ENCODE assay signal across 24 cellular contexts in the genomic region with DNA sequence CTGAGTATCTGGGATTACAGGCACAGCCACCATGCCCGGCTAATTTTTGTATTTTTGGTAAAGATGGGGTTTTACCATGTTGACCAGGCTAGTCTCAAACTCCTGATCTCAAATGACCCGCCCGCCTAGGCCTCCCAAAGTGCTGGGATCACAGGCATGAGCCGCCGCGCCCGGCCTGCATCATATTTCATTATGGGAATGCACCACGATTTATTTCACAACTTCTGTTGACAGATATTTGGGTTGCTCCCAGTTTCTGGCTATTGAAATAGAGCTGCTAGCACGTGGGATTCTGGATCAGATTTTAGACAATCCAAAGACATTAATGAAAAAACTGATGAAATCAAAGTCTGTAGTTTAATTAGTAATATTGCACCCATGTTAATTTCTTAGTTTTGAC. TPM values are rescaled to one million over a fixed set of nuclear protein-coding genes. Genes with fewer than 3 reads are reported as not detected.
DNase-seq lines count a peak whose midpoint lies in the region; ATAC-seq and TF ChIP-seq lines count a peak whose summit lies in the region.
"Had no signal": no experiment of that assay in that cellular context is flagged by ENCODE, and none has a peak within 500 bp of the region (broad histone marks: within the 10 kb centered on the region; RNA-seq: fewer than 3 reads in every experiment).

No MANE protein-coding gene starts in this region.

- TF ChIP-seq CTCF in AG10803 (conservative IDR thresholded peaks at IDR 0.05; ENCODE audit: low read length), result no peak
- TF ChIP-seq CTCF in RWPE1 (conservative IDR thresholded peaks at IDR 0.05; ENCODE audit: low read depth), result no peak
- no peak for TF ChIP-seq CTCF in fibroblast of the aortic adventitia (IDR thresholded peaks at IDR 0.05; ENCODE audit: insufficient read depth, low read length)
- TF ChIP-seq CTCF in liver (IDR thresholded peaks at IDR 0.05; ENCODE audit: low read depth, low read length, missing input control), result no peak
- TF ChIP-seq CTCF in natural killer cell (IDR thresholded peaks at IDR 0.05), result no peak
- TF ChIP-seq CTCF in GM13976 (IDR thresholded peaks at IDR 0.05; ENCODE audit: borderline replicate concordance, control extremely low read depth, extremely low read depth, insufficient read depth, missing control alignments), result no peak

- 39% methylated on average over 9 of the region's 9 CpGs for WGBS in liver

- ATAC-seq in GM18909 (IDR thresholded peaks at IDR 0.05; ENCODE audit: poor library complexity, unreplicated experiment) (no peak), natural killer cell (no peak)
- ATAC-seq: activated CD4-positive, CD25-positive, alpha-beta regulatory T cell treated with anti-CD3 and anti-CD28 coated beads, Interleukin-2, amount 50 U/mL, for 24 hours; activated naive CD8-positive, alpha-beta T cell treated with anti-CD3 and anti-CD28 coated beads, Interleukin-2, amount 50 U/mL, for 24 hours; activated T-helper 17 cell treated with anti-CD3 and anti-CD28 coated beads, Interleukin-2, amount 50 U/mL, for 72 hours; effector memory CD8-positive, alpha-beta T cell had no signal

- TF ChIP-seq RAD21 in liver (IDR thresholded peaks at IDR 0.05), result peak in 1 of 2 donors; percentile 37

- intact Hi-C loops in natural killer cell (cut with micrococcal nuclease), result no loop called here

- H3K36me3 ChIP-seq in liver (ENCODE audit: control insufficient read depth in 4 of 4, insufficient read depth in 3 of 4, low read depth in 1 of 4, low read length in 3 of 4), result no peaks in the 10 kb centered on the region
- H3K36me3 ChIP-seq: upper lobe of left lung had no signal

- H3K27me3 Mint-ChIP-seq in natural killer cell (ENCODE audit: low read depth in 2 of 2), result peaks cover 14 to 23% of the 10 kb centered on the region in 2 donors

- no peaks in the 10 kb centered on the region for H3K9me3 Mint-ChIP-seq in natural killer cell
- H3K9me3 Mint-ChIP-seq: activated naive CD8-positive, alpha-beta T cell treated with anti-CD3 and anti-CD28 coated beads, Interleukin-2, amount 50 U/mL, for 24 hours; activated T-helper 17 cell treated with anti-CD3 and anti-CD28 coated beads, Interleukin-2, amount 50 U/mL, for 72 hours; CD4-positive, CD25-positive, alpha-beta regulatory T cell; effector memory CD8-positive, alpha-beta T cell; nephron progenitor cell had no signal

- no peaks in the 10 kb centered on the region for H3K9me3 ChIP-seq in liver (ENCODE audit: control insufficient read depth in 4 of 4, low read length in 3 of 4)
- H3K9me3 ChIP-seq: upper lobe of left lung had no signal

- POLR2A ChIA-PET in RWPE1 (lab: Yijun Ruan, JAX; ENCODE audit: low non-redundant PET), result no interaction called here

- H3K27ac ChIP-seq in RWPE1 (peak overlapping the region; percentile 70), liver (ENCODE audit: low read depth in 1 of 2, low read length in 2 of 2) (no peak overlapping the region)
- H3K27ac ChIP-seq: upper lobe of left lung had no signal

- in situ Hi-C loops in GM13976 (cut with MboI; ENCODE audit: low sequenced_read_pairs, unreplicated experiment), result no loop called here

- H3K4me1 ChIP-seq in liver (ENCODE audit: control insufficient read depth in 4 of 4, insufficient read depth in 4 of 4, low read length in 3 of 4), result peaks cover 2 to 34% (median 25%) of the 10 kb centered on the region in 4 donors

- H3K27ac Mint-ChIP-seq in natural killer cell, result no peak overlapping the region
- H3K27ac Mint-ChIP-seq: activated naive CD8-positive, alpha-beta T cell treated with anti-CD3 and anti-CD28 coated beads, Interleukin-2, amount 50 U/mL, for 24 hours; activated T-helper 17 cell treated with anti-CD3 and anti-CD28 coated beads, Interleukin-2, amount 50 U/mL, for 72 hours; CD4-positive, CD25-positive, alpha-beta regulatory T cell; effector memory CD8-positive, alpha-beta T cell; nephron progenitor cell had no signal

- H3K4me3 ChIP-seq in AG10803 (ENCODE audit: low read length) (no peak overlapping the region), fibroblast of the aortic adventitia (ENCODE audit: low read depth, low read length) (no peak overlapping the region), liver (ENCODE audit: low read depth in 1 of 3, low read length in 3 of 3) (no peak overlapping the region)
- H3K4me3 ChIP-seq: upper lobe of left lung had no signal

- DNase-seq in AG10803 (ENCODE audit: low read depth) (peak; percentile 57), RWPE1 (ENCODE audit: low spot score) (peak; percentile 58), fibroblast of the aortic adventitia (ENCODE audit: low read depth) (peak; percentile 80), superior temporal gyrus (ENCODE audit: extremely low spot score) (no peak), natural killer cell (no peak), GM13976 (ENCODE audit: low spot score) (no peak)
- DNase-seq: activated naive CD8-positive, alpha-beta T cell treated with anti-CD3 and anti-CD28 coated beads, Interleukin-2, amount 50 U/mL, for 24 hours; CD4-positive, CD25-positive, alpha-beta regulatory T cell; cerebellar nuclear complex; DMS79; effector memory CD8-positive, alpha-beta T cell; IMR-90; MV-4-11; NCI-H2081; NCI-H524 treated with DMSO at 0.1 percent for 48 hours; nephron progenitor cell; stimulated activated CD4-positive, alpha-beta T cell treated with anti-CD3 and anti-CD28 coated beads, Interleukin-15, amount 100 ng/mL, for 24 hours; stimulated activated naive CD4-positive, alpha-beta T cell treated with Interleukin-2 at 50 U/mL for 16 hours; T1000 had no signal

- H3K4me1 Mint-ChIP-seq in natural killer cell, result no peaks in the 10 kb centered on the region

- H3K27me3 ChIP-seq in liver (ENCODE audit: control insufficient read depth in 4 of 4, insufficient read depth in 4 of 4, low read length in 3 of 4), result no peaks in the 10 kb centered on the region
- H3K27me3 ChIP-seq: upper lobe of left lung had no signal

- H3K4me3 Mint-ChIP-seq in natural killer cell, result no peak overlapping the region
- H3K4me3 Mint-ChIP-seq: activated naive CD8-positive, alpha-beta T cell treated with anti-CD3 and anti-CD28 coated beads, Interleukin-2, amount 50 U/mL, for 24 hours; activated T-helper 17 cell treated with anti-CD3 and anti-CD28 coated beads, Interleukin-2, amount 50 U/mL, for 72 hours; CD4-positive, CD25-positive, alpha-beta regulatory T cell; effector memory CD8-positive, alpha-beta T cell; nephron progenitor cell had no signal

- CTCF ChIA-PET in RWPE1 (lab: Yijun Ruan, JAX), result no interaction called here

- no peak overlapping the region for H3K9ac ChIP-seq in liver (ENCODE audit: low read depth in 1 of 2, low read length in 2 of 2)

- H3K36me3 Mint-ChIP-seq in natural killer cell, result no peaks in the 10 kb centered on the region
- H3K36me3 Mint-ChIP-seq: CD4-positive, CD25-positive, alpha-beta regulatory T cell had no signal

TF ChIP-seq in liver, 16 proteins besides CTCF, POLR2A, EP300 and RAD21 (continues in another document):
- TF ChIP-seq RXRA (IDR thresholded peaks at IDR 0.05) (peak; percentile 48 to 58), NR2F2 (IDR thresholded peaks at IDR 0.05) (no peak), YY1 (IDR thresholded peaks at IDR 0.05) (no peak), JUND (IDR thresholded peaks at IDR 0.05) (peak in 1 of 2 donors; percentile 18), HNF4G (IDR thresholded peaks at IDR 0.05) (no peak), FOXA2 (IDR thresholded peaks at IDR 0.05) (peak; percentile 25), SP1 (IDR thresholded peaks at IDR 0.05) (no peak), TAF1 (conservative IDR thresholded peaks at IDR 0.05) (no peak), FOXA1 (IDR thresholded peaks at IDR 0.05) (peak; percentile 27), HNF4A (conservative IDR thresholded peaks at IDR 0.05) (peak; percentile 13 to 42)
- TF ChIP-seq, protein P1, sequence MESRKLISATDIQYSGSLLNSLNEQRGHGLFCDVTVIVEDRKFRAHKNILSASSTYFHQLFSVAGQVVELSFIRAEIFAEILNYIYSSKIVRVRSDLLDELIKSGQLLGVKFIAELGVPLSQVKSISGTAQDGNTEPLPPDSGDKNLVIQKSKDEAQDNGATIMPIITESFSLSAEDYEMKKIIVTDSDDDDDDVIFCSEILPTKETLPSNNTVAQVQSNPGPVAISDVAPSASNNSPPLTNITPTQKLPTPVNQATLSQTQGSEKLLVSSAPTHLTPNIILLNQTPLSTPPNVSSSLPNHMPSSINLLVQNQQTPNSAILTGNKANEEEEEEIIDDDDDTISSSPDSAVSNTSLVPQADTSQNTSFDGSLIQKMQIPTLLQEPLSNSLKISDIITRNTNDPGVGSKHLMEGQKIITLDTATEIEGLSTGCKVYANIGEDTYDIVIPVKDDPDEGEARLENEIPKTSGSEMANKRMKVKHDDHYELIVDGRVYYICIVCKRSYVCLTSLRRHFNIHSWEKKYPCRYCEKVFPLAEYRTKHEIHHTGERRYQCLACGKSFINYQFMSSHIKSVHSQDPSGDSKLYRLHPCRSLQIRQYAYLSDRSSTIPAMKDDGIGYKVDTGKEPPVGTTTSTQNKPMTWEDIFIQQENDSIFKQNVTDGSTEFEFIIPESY (IDR thresholded peaks at IDR 0.05), result no peak
- TF ChIP-seq, protein P2, sequence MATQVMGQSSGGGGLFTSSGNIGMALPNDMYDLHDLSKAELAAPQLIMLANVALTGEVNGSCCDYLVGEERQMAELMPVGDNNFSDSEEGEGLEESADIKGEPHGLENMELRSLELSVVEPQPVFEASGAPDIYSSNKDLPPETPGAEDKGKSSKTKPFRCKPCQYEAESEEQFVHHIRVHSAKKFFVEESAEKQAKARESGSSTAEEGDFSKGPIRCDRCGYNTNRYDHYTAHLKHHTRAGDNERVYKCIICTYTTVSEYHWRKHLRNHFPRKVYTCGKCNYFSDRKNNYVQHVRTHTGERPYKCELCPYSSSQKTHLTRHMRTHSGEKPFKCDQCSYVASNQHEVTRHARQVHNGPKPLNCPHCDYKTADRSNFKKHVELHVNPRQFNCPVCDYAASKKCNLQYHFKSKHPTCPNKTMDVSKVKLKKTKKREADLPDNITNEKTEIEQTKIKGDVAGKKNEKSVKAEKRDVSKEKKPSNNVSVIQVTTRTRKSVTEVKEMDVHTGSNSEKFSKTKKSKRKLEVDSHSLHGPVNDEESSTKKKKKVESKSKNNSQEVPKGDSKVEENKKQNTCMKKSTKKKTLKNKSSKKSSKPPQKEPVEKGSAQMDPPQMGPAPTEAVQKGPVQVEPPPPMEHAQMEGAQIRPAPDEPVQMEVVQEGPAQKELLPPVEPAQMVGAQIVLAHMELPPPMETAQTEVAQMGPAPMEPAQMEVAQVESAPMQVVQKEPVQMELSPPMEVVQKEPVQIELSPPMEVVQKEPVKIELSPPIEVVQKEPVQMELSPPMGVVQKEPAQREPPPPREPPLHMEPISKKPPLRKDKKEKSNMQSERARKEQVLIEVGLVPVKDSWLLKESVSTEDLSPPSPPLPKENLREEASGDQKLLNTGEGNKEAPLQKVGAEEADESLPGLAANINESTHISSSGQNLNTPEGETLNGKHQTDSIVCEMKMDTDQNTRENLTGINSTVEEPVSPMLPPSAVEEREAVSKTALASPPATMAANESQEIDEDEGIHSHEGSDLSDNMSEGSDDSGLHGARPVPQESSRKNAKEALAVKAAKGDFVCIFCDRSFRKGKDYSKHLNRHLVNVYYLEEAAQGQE (IDR thresholded peaks at IDR 0.05), result no peak

RNA-seq across cellular contexts. Expression of a gene that starts 48.4 kb away (rescaled TPM):
- total RNA-seq in fibroblast of the aortic adventitia (ENCODE audit: low replicate concordance), result 29.3 and 37.6 TPM in 2 replicates
- 10 to 100 TPM; 26.5 to 39.0 TPM for total RNA-seq in liver
- polyA plus RNA-seq in liver, result 10 to 100 TPM; 16.1 to 23.2 TPM
- 10 to 100 TPM; 40.8 to 45.2 (median 41.3) TPM for total RNA-seq in natural killer cell

Comparison
In these comparisons a context has a peak if more than half of its experiments do, and no peak if none do; other contexts are left out.
1. DNase-seq: peak in AG10803 (single experiment), RWPE1 (single experiment) and fibroblast of the aortic adventitia (single experiment); none in superior temporal gyrus (single experiment), natural killer cell (single experiment) and GM13976 (single experiment).